In genomic region chr3:5092018-5092417, GRCh38 we compare ENCODE assay signal across 21 cellular contexts.
"Had no signal": no experiment of that assay in that cellular context is flagged by ENCODE, and none has a peak within 500 bp of the region (broad histone marks: within the 10 kb centered on the region; RNA-seq: fewer than 3 reads in every experiment).

No MANE protein-coding gene starts in this region.

- H3K4me3 Mint-ChIP-seq: activated CD4-positive, alpha-beta memory T cell treated with anti-CD3 and anti-CD28 coated beads, Interleukin-2, amount 10 ng/mL, durations not matched to agents 7 days and 5 days; activated T-cell treated with anti-CD3 and anti-CD28 coated beads, Interleukin-2, amount 50 U/mL, for 24 hours; nephron progenitor cell; stimulated activated naive CD8-positive, alpha-beta T cell treated with anti-CD3 and anti-CD28 coated beads, Interleukin-15, Interleukin-2, amounts not matched to agents 100 ng/mL and 50 ng/mL, for 24 hours had no signal

- H3K36me3 ChIP-seq: brain microvascular endothelial cell, transverse colon, vagina had no signal

- H3K27ac ChIP-seq: brain microvascular endothelial cell, transverse colon, vagina had no signal

- H3K9me3 ChIP-seq: transverse colon, vagina had no signal

- H3K9me3 Mint-ChIP-seq: activated CD4-positive, alpha-beta memory T cell treated with anti-CD3 and anti-CD28 coated beads, Interleukin-2, amount 10 ng/mL, durations not matched to agents 7 days and 5 days; activated T-cell treated with anti-CD3 and anti-CD28 coated beads, Interleukin-2, amount 50 U/mL, for 24 hours; nephron progenitor cell; stimulated activated naive CD8-positive, alpha-beta T cell treated with anti-CD3 and anti-CD28 coated beads, Interleukin-15, Interleukin-2, amounts not matched to agents 100 ng/mL and 50 ng/mL, for 24 hours had no signal

- H3K4me3 ChIP-seq: transverse colon, vagina had no signal

- DNase-seq: activated CD4-positive, alpha-beta memory T cell treated with anti-CD3 and anti-CD28 coated beads, Interleukin-2, amount 10 ng/mL, durations not matched to agents 7 days and 5 days; activated CD4-positive, alpha-beta T cell treated with anti-CD3 and anti-CD28 coated beads for 48 hours; activated CD4-positive, CD25-positive, alpha-beta regulatory T cell; activated effector memory CD4-positive, alpha-beta T cell treated with Interleukin-2 at 50 U/mL for 16 hours; activated naive CD4-positive, alpha-beta T cell treated with anti-CD3 and anti-CD28 coated beads, Interleukin-2, amount 50 U/mL, for 16 hours; activated T-cell treated with anti-CD3 and anti-CD28 coated beads, Interleukin-2, amount 50 U/mL, for 24 hours; aorta; brain microvascular endothelial cell; effector CD8-positive, alpha-beta T cell; foreskin fibroblast; hippocampal formation; nephron progenitor cell; occipital lobe; posterior cingulate gyrus; stimulated activated CD4-positive, alpha-beta T cell treated with anti-CD3 and anti-CD28 coated beads, Interleukin-2, amount 100 ng/mL, for 24 hours; T-helper 1 cell; T-helper 9 cell; transverse colon had no signal

- H3K27me3 ChIP-seq: brain microvascular endothelial cell, vagina had no signal

- FAIRE-seq: islet of Langerhans had no signal
